Comparison of ENCODE assay signal across 8 cellular contexts in genomic region chr1:154943649-154944421, GRCh38. TPM values are rescaled to one million over a fixed set of nuclear protein-coding genes. Genes with fewer than 3 reads are reported as not detected.
A peak's percentile ranks its signal among the peaks of the same experiment; 100 is the strongest.
DNase-seq lines count a peak whose midpoint lies in the region; ATAC-seq, FAIRE-seq and TF ChIP-seq lines count a peak whose summit lies in the region.

No MANE protein-coding gene starts in this region.

- intact Hi-C loops in Caco-2 (cut with micrococcal nuclease; ENCODE audit: unreplicated experiment) (loop anchor here (2.0 kb wide), 1 partner anchor 37 kb away; no protein-coding TSS in a partner anchor), GM12878 (cut with micrococcal nuclease; ENCODE audit: unreplicated experiment) (no loop called here), aorta (cut with DNase I) (no loop called here)

- TF ChIP-seq EP300 in GM12878 (IDR thresholded peaks at IDR 0.05; ENCODE audit: borderline replicate concordance in 1 of 2, control insufficient read depth in 1 of 2, low read depth in 2 of 2, low read length in 2 of 2): no peak

- POLR2A ChIA-PET in Caco-2 (lab: Charles Lee): interaction anchor here (0.5 to 1.7 kb wide), 5 partner anchors 11 to 384 kb away, joined by 3 to 6 read pairs (median 3); partner anchors contain the start of gene PBXIP1
- POLR2A ChIA-PET in RWPE1 (lab: Yijun Ruan, JAX; ENCODE audit: low non-redundant PET): no interaction called here
- POLR2A ChIA-PET in GM12878 (lab: Charles Lee): interaction anchor here (0.6 to 3.4 kb wide), 12 partner anchors 8 to 1824 kb away, joined by 3 to 19 read pairs (median 4); partner anchors contain the start of genes PMVK, PYGO2, UBE2Q1 and ZBTB7B

- peak overlapping the region; percentile 98 for H3K9ac ChIP-seq in GM12878 (ENCODE audit: control insufficient read depth, insufficient read depth, low read length)
- H3K9ac ChIP-seq in subcutaneous abdominal adipose tissue (ENCODE audit: low read length in 5 of 5): peak overlapping the region; percentile 16 to 72 (median 52)

- H3K9me3 ChIP-seq in Caco-2 (no peaks in the 10 kb centered on the region), GM12878 (replicated peaks; ENCODE audit: control insufficient read depth, insufficient read depth, low read length) (no peaks in the 10 kb centered on the region; the same call in 2 of the 3 replicates), subcutaneous abdominal adipose tissue (ENCODE audit: control insufficient read depth in 5 of 5, low read length in 5 of 5) (no peaks in the 10 kb centered on the region), aorta (ENCODE audit: control insufficient read depth, low read length) (no peaks in the 10 kb centered on the region)

- SMC1A ChIA-PET in GM12878 (lab: Charles Lee; ENCODE audit: uncharacterized antibody, unreplicated experiment): interaction anchor here (0.7 to 2.1 kb wide), 14 partner anchors 15 to 464 kb away, joined by 3 to 8 read pairs (median 4); partner anchors contain the start of gene ADAM15

- TF ChIP-seq RAD21 in GM12878 (IDR thresholded peaks at IDR 0.05; ENCODE audit: insufficient read depth, low read depth, low read length): peak; percentile 71

- 1% methylated on average over 6 of the region's 6 CpGs for WGBS in GM12878 (ENCODE audit: insufficient coverage, insufficient replicate concordance, low lambda C conversion rate, missing lambda C conversion rate)
- 53 to 55% methylated on average over 6 of the region's 6 CpGs for WGBS in aorta, 2 donors

- H3K4me3 ChIP-seq in Caco-2 (ENCODE audit: low read depth, low read length) (no peak overlapping the region), GM12878 (peak overlapping the region; percentile 77), subcutaneous abdominal adipose tissue (ENCODE audit: low read depth in 1 of 5, low read length in 5 of 5) (no peak overlapping the region), aorta (ENCODE audit: low read length in 2 of 2) (no peak overlapping the region)

- CTCF ChIA-PET in Caco-2 (lab: Charles Lee) (interaction anchor here (0.6 to 1.4 kb wide), 9 partner anchors 8 to 245 kb away, joined by 3 to 12 read pairs (median 3); no protein-coding TSS in a partner anchor), RWPE1 (lab: Yijun Ruan, JAX) (interaction anchor here (0.5 to 1.3 kb wide), 12 partner anchors 18 to 888 kb away, joined by 3 to 8 read pairs (median 4); partner anchors contain the start of gene PYGO2), GM12878 (lab: Yijun Ruan, JAX) (interaction anchor here (0.5 to 2.2 kb wide), 21 partner anchors 18 to 317 kb away, joined by 3 to 16 read pairs (median 4); partner anchors contain the start of genes LENEP and PYGO2)

- H4K20me1 ChIP-seq in GM12878 (ENCODE audit: control insufficient read depth, insufficient read depth): no peaks in the 10 kb centered on the region

- H3K27ac ChIP-seq in RWPE1: peak overlapping the region; percentile 46
- peak overlapping the region; percentile 100 for H3K27ac ChIP-seq in GM12878 (ENCODE audit: control insufficient read depth, insufficient read depth)
- H3K27ac ChIP-seq in layer of hippocampus (ENCODE audit: low read depth, low read length): peak overlapping the region; percentile 57
- H3K27ac ChIP-seq in subcutaneous abdominal adipose tissue (ENCODE audit: low read depth, low read length): peak overlapping the region; percentile 74
- H3K27ac ChIP-seq in aorta (ENCODE audit: low read depth in 1 of 2, low read length in 2 of 2): no peak overlapping the region

- no peak overlapping the region for H3K27ac Mint-ChIP-seq in Caco-2 (ENCODE audit: unreplicated experiment)

- H3K4me1 Mint-ChIP-seq in Caco-2 (ENCODE audit: low read depth, unreplicated experiment): peaks cover 19% of the 10 kb centered on the region

- H3K4me3 Mint-ChIP-seq in Caco-2 (ENCODE audit: unreplicated experiment): no peak overlapping the region

- no peak overlapping the region for H2AFZ ChIP-seq in GM12878 (ENCODE audit: control insufficient read depth, low read depth, low read length)

- H3K9me3 Mint-ChIP-seq in Caco-2 (ENCODE audit: unreplicated experiment): no peaks in the 10 kb centered on the region

- peak in 1 of 2 experiments; percentile 65 for DNase-seq in Caco-2
- DNase-seq in RWPE1 (ENCODE audit: low spot score): peak; percentile 53
- DNase-seq in GM12878 (ENCODE audit: low read depth, low spot score): no peak
- DNase-seq in mesenteric fat pad (ENCODE audit: low spot score): no peak
- no peak for DNase-seq in aorta

- H3K36me3 ChIP-seq in Caco-2 (ENCODE audit: control insufficient read depth, insufficient read depth, low read length): no peaks in the 10 kb centered on the region
- peaks cover 3 to 6% of the 10 kb centered on the region in 2 experiments; a peak in 3 of 4 replicates for H3K36me3 ChIP-seq in GM12878 (ENCODE audit: control insufficient read depth in 2 of 2, insufficient read depth in 2 of 2, low read length in 1 of 2)
- peaks cover 0 to 36% (median 21%) of the 10 kb centered on the region in 5 donors for H3K36me3 ChIP-seq in subcutaneous abdominal adipose tissue (ENCODE audit: control insufficient read depth in 5 of 5, insufficient read depth in 5 of 5, low read length in 5 of 5)
- H3K36me3 ChIP-seq in aorta (ENCODE audit: control insufficient read depth in 1 of 2, insufficient read depth in 2 of 2, low read length in 1 of 2): no peaks in the 10 kb centered on the region

- TF ChIP-seq POLR2A in GM12878 (IDR thresholded peaks at IDR 0.05; ENCODE audit: low read depth, low read length): no peak

- ATAC-seq in HG02798 (IDR thresholded peaks at IDR 0.05; ENCODE audit: poor library complexity, unreplicated experiment) (peak; percentile 25), GM12878 (peak; percentile 37), aorta (ENCODE audit: low FRiP score) (no peak)

- no peaks in the 10 kb centered on the region for H3K27me3 Mint-ChIP-seq in Caco-2 (ENCODE audit: insufficient read depth, unreplicated experiment)

- H3K79me2 ChIP-seq in GM12878 (ENCODE audit: control insufficient read depth, insufficient read depth, low read length): peaks cover 37% of the 10 kb centered on the region

- FAIRE-seq in GM12878 (lab: Jason Lieb, UNC): no peak

- no peaks in the 10 kb centered on the region for H3K36me3 Mint-ChIP-seq in Caco-2 (ENCODE audit: insufficient read depth, unreplicated experiment)

- TF ChIP-seq CTCF in Caco-2 (IDR thresholded peaks at IDR 0.05; ENCODE audit: insufficient read depth in 1 of 2, low read depth in 1 of 2, low read length in 1 of 2, severe bottlenecking in 1 of 2, unreplicated experiment in 1 of 2): peak; percentile 85 to 86
- peak; percentile 88 for TF ChIP-seq CTCF in RWPE1 (conservative IDR thresholded peaks at IDR 0.05; ENCODE audit: low read depth)
- TF ChIP-seq CTCF in GM12878 (IDR thresholded peaks at IDR 0.05 in 2 of 3, conservative IDR thresholded peaks at IDR 0.05 in 1 of 3; ENCODE audit: control insufficient read depth in 2 of 3, extremely low read depth in 1 of 3, insufficient read depth in 1 of 3, low read depth in 3 of 3, low read length in 3 of 3): peak; percentile 88 to 90 (median 89)

- in situ Hi-C loops in GM12878 (cut with MboI): no loop called here

- BruUV-seq in Caco-2 (replicated peaks; lab: Mats Ljungman, UMichigan) (no TSS peak), GM12878 (replicated peaks; lab: Mats Ljungman, UMichigan) (no TSS peak)

- RAD21 ChIA-PET in GM12878 (lab: Charles Lee; ENCODE audit: unreplicated experiment): interaction anchor here (0.6 to 2.6 kb wide), 17 partner anchors 8 to 540 kb away, joined by 3 to 13 read pairs (median 4); partner anchors contain the start of genes PMVK, PYGO2 and SHC1

- H3K4me1 ChIP-seq in Caco-2 (peaks cover 13% of the 10 kb centered on the region), GM12878 (ENCODE audit: control insufficient read depth, insufficient read depth, low read length) (peaks cover 63% of the 10 kb centered on the region), subcutaneous abdominal adipose tissue (ENCODE audit: control insufficient read depth in 5 of 5, insufficient read depth in 5 of 5, low read length in 5 of 5) (peaks cover 21 to 67% (median 66%) of the 10 kb centered on the region in 5 donors), aorta (ENCODE audit: control insufficient read depth in 1 of 2, insufficient read depth in 2 of 2, low read length in 2 of 2) (no peaks in the 10 kb centered on the region)

- H3K27me3 ChIP-seq in Caco-2 (replicated peaks; ENCODE audit: control insufficient read depth, insufficient read depth, low read length) (no peaks in the 10 kb centered on the region), GM12878 (replicated peaks in 1 of 2; ENCODE audit: control insufficient read depth in 2 of 2, insufficient read depth in 2 of 2, low read length in 1 of 2) (no peaks in the 10 kb centered on the region), layer of hippocampus (ENCODE audit: control insufficient read depth, insufficient read depth, low read length) (no peaks in the 10 kb centered on the region), subcutaneous abdominal adipose tissue (ENCODE audit: control insufficient read depth in 5 of 5, insufficient read depth in 4 of 5, low read length in 5 of 5) (no peaks in the 10 kb centered on the region), aorta (ENCODE audit: control insufficient read depth in 1 of 2, insufficient read depth in 2 of 2, low read length in 1 of 2) (no peaks in the 10 kb centered on the region)

- peak overlapping the region; percentile 100 for H3K4me2 ChIP-seq in GM12878 (ENCODE audit: control insufficient read depth, insufficient read depth)

RNA-seq across cellular contexts. Expression of gene PMVK, which starts 7.3 kb away (rescaled TPM):
- 25.1 and 25.2 TPM in 2 replicates for total RNA-seq in Caco-2 (2022)
- 6.7 and 8.9 TPM in 2 replicates for total RNA-seq in GM12878 (2013; cell fraction: nucleolus; rRNA removed)
- total RNA-seq in GM12878 (2014; rRNA removed): 20.8 and 23.8 TPM in 2 replicates
- total RNA-seq in GM12878 (2014; rRNA removed; fragmentation: Illumina TruSeq; extraction: Trizol): 33.2 and 33.3 TPM in 2 replicates
- total RNA-seq in GM12878 (2021): 72.5 and 74.7 TPM in 2 replicates
- polyA plus RNA-seq in GM12878 (2011; ENCODE audit: low read depth): 26.9 TPM
- 42.8 and 65.7 TPM in 2 replicates for polyA plus RNA-seq in GM12878 (2011; rRNA removed)
- polyA plus RNA-seq in GM12878 (2011; cell fraction: cytosol; rRNA removed): 67.0 and 92.4 TPM in 2 replicates
- polyA plus RNA-seq in GM12878 (2011; cell fraction: nucleus; rRNA removed): 28.9 and 37.2 TPM in 2 replicates
- 61.9 and 67.4 TPM in 2 replicates for polyA plus RNA-seq in GM12878 (2012)
- polyA plus RNA-seq in GM12878 (2014; fragmentation: Illumina TruSeq; extraction: Trizol): 15.1 and 31.1 TPM in 2 replicates
- 10 to 100 TPM in 1 of 2 experiments, 1 to 10 TPM in 1; 6.0 to 28.8 TPM for polyA plus RNA-seq in GM12878 (2014; fragmentation: Nextera tagmentation; extraction: Ambion mirVana)
- polyA plus RNA-seq in GM12878 (2014; rRNA removed): 90.4 and 94.3 TPM in 2 replicates
- polyA plus RNA-seq in GM12878 (2016; fragmentation: Nextera tagmentation; extraction: Ambion mirVana): 100 to 1,000 TPM; 118 to 121 TPM
- 18.7 and 34.0 TPM in 2 replicates for polyA minus RNA-seq in GM12878 (2011; rRNA and poly(A)+ RNA removed)
- polyA minus RNA-seq in GM12878 (2011; cell fraction: cytosol; rRNA and poly(A)+ RNA removed): 16.2 and 16.8 TPM in 2 replicates
- polyA minus RNA-seq in GM12878 (2011; cell fraction: nucleus; rRNA and poly(A)+ RNA removed): 7.4 and 13.5 TPM in 2 replicates
- total RNA-seq in mesenteric fat pad: 31.2 TPM
- 10 to 100 TPM; 21.9 to 27.3 TPM for total RNA-seq in aorta
- 10 to 100 TPM; 40.4 to 52.7 TPM for polyA plus RNA-seq in aorta

RNA-seq across cellular contexts. Expression of gene PBXIP1, which starts 12.1 kb away (rescaled TPM):
- total RNA-seq in Caco-2 (2022) (24.0 and 24.6 TPM in 2 replicates), GM12878 (2014; rRNA removed) (25.6 and 26.8 TPM in 2 replicates), GM12878 (2014; rRNA removed; fragmentation: Illumina TruSeq; extraction: Trizol) (14.3 and 15.6 TPM in 2 replicates), GM12878 (2021) (21.1 and 24.6 TPM in 2 replicates), mesenteric fat pad (43.5 TPM), aorta (100 to 1,000 TPM; 106 to 119 TPM)
- total RNA-seq in GM12878 (2013; cell fraction: nucleolus; rRNA removed): 33.0 and 36.9 TPM in 2 replicates
- polyA plus RNA-seq in GM12878 (2011; ENCODE audit: low read depth): 23.3 TPM
- polyA plus RNA-seq in GM12878 (2011; rRNA removed) (15.0 and 20.9 TPM in 2 replicates), GM12878 (2014; fragmentation: Illumina TruSeq; extraction: Trizol) (8.0 and 15.2 TPM in 2 replicates), GM12878 (2014; fragmentation: Nextera tagmentation; extraction: Ambion mirVana) (1 to 10 TPM in 1 of 2 experiments, under 1 TPM in 1; 0.63 to 2.0 TPM), GM12878 (2014; rRNA removed) (22.4 and 22.9 TPM in 2 replicates), GM12878 (2016; fragmentation: Nextera tagmentation; extraction: Ambion mirVana) (10 to 100 TPM; 12.2 to 13.7 TPM), aorta (100 to 1,000 TPM in 1 of 2 donors, 10 to 100 TPM in 1; 95.3 to 169 TPM)
- 23.1 and 26.3 TPM in 2 replicates for polyA plus RNA-seq in GM12878 (2011; cell fraction: cytosol; rRNA removed)
- 37.4 and 41.6 TPM in 2 replicates for polyA plus RNA-seq in GM12878 (2011; cell fraction: nucleus; rRNA removed)
- polyA plus RNA-seq in GM12878 (2012): 36.8 and 37.1 TPM in 2 replicates
- 10.8 and 26.6 TPM in 2 replicates for polyA minus RNA-seq in GM12878 (2011; rRNA and poly(A)+ RNA removed)
- 7.4 and 8.3 TPM in 2 replicates for polyA minus RNA-seq in GM12878 (2011; cell fraction: cytosol; rRNA and poly(A)+ RNA removed)
- 6.5 and 10.7 TPM in 2 replicates for polyA minus RNA-seq in GM12878 (2011; cell fraction: nucleus; rRNA and poly(A)+ RNA removed)

RNA-seq across cellular contexts. Expression of gene PYGO2, which starts 17.7 kb away (rescaled TPM):
- total RNA-seq in Caco-2 (2022) (34.1 and 34.9 TPM in 2 replicates), GM12878 (2014; rRNA removed) (21.1 and 21.9 TPM in 2 replicates), GM12878 (2014; rRNA removed; fragmentation: Illumina TruSeq; extraction: Trizol) (12.4 and 12.9 TPM in 2 replicates), GM12878 (2021) (32.9 and 33.8 TPM in 2 replicates), mesenteric fat pad (22.2 TPM), aorta (10 to 100 TPM; 17.3 to 23.6 TPM)
- total RNA-seq in GM12878 (2013; cell fraction: nucleolus; rRNA removed): 21.0 and 21.3 TPM in 2 replicates
- 9.9 TPM for polyA plus RNA-seq in GM12878 (2011; ENCODE audit: low read depth)
- polyA plus RNA-seq in GM12878 (2011; rRNA removed) (14.4 and 22.8 TPM in 2 replicates), GM12878 (2014; fragmentation: Illumina TruSeq; extraction: Trizol) (19.8 and 24.2 TPM in 2 replicates), GM12878 (2014; fragmentation: Nextera tagmentation; extraction: Ambion mirVana) (1 to 10 TPM; 8.1 to 8.3 TPM), GM12878 (2014; rRNA removed) (27.8 and 30.0 TPM in 2 replicates), GM12878 (2016; fragmentation: Nextera tagmentation; extraction: Ambion mirVana) (10 to 100 TPM; 27.8 to 28.0 TPM), aorta (10 to 100 TPM; 11.6 to 16.6 TPM)
- 27.4 and 28.7 TPM in 2 replicates for polyA plus RNA-seq in GM12878 (2011; cell fraction: cytosol; rRNA removed)
- polyA plus RNA-seq in GM12878 (2011; cell fraction: nucleus; rRNA removed): 43.9 and 46.6 TPM in 2 replicates
- 17.7 and 19.5 TPM in 2 replicates for polyA plus RNA-seq in GM12878 (2012)
- polyA minus RNA-seq in GM12878 (2011; rRNA and poly(A)+ RNA removed): 12.5 and 20.0 TPM in 2 replicates
- 8.6 and 8.8 TPM in 2 replicates for polyA minus RNA-seq in GM12878 (2011; cell fraction: cytosol; rRNA and poly(A)+ RNA removed)
- 10.8 and 15.9 TPM in 2 replicates for polyA minus RNA-seq in GM12878 (2011; cell fraction: nucleus; rRNA and poly(A)+ RNA removed)

RNA-seq across cellular contexts. Expression of gene SHC1, which starts 26.7 kb away (rescaled TPM):
- 58.0 and 59.6 TPM in 2 replicates for total RNA-seq in Caco-2 (2022)
- total RNA-seq in GM12878 (2013; cell fraction: nucleolus; rRNA removed): 28.2 and 32.6 TPM in 2 replicates
- total RNA-seq in GM12878 (2014; rRNA removed): 22.2 and 24.7 TPM in 2 replicates
- 15.1 and 16.7 TPM in 2 replicates for total RNA-seq in GM12878 (2014; rRNA removed; fragmentation: Illumina TruSeq; extraction: Trizol)
- 36.5 and 38.3 TPM in 2 replicates for total RNA-seq in GM12878 (2021)
- polyA plus RNA-seq in GM12878 (2011; ENCODE audit: low read depth): 20.5 TPM
- polyA plus RNA-seq in GM12878 (2011; rRNA removed): 25.8 and 49.3 TPM in 2 replicates
- 43.4 and 48.7 TPM in 2 replicates for polyA plus RNA-seq in GM12878 (2011; cell fraction: cytosol; rRNA removed)
- 89.2 and 106 TPM in 2 replicates for polyA plus RNA-seq in GM12878 (2011; cell fraction: nucleus; rRNA removed)
- 21.0 and 29.9 TPM in 2 replicates for polyA plus RNA-seq in GM12878 (2012)
- 47.3 and 67.3 TPM in 2 replicates for polyA plus RNA-seq in GM12878 (2014; fragmentation: Illumina TruSeq; extraction: Trizol)
- 1 to 10 TPM; 2.6 to 3.7 TPM for polyA plus RNA-seq in GM12878 (2014; fragmentation: Nextera tagmentation; extraction: Ambion mirVana)
- polyA plus RNA-seq in GM12878 (2014; rRNA removed): 35.0 and 35.4 TPM in 2 replicates
- 10 to 100 TPM; 24.9 to 25.5 TPM for polyA plus RNA-seq in GM12878 (2016; fragmentation: Nextera tagmentation; extraction: Ambion mirVana)
- 35.0 and 41.1 TPM in 2 replicates for polyA minus RNA-seq in GM12878 (2011; rRNA and poly(A)+ RNA removed)
- 13.8 and 21.9 TPM in 2 replicates for polyA minus RNA-seq in GM12878 (2011; cell fraction: cytosol; rRNA and poly(A)+ RNA removed)
- polyA minus RNA-seq in GM12878 (2011; cell fraction: nucleus; rRNA and poly(A)+ RNA removed): 14.7 and 25.1 TPM in 2 replicates
- 199 TPM for total RNA-seq in mesenteric fat pad
- total RNA-seq in aorta: 100 to 1,000 TPM; 165 to 182 TPM
- polyA plus RNA-seq in aorta: 100 to 1,000 TPM in 1 of 2 donors, 10 to 100 TPM in 1; 39.1 to 179 TPM

RNA-seq across cellular contexts. Expression of gene CKS1B, which starts 30.6 kb away (rescaled TPM):
- total RNA-seq in Caco-2 (2022) (243 and 259 TPM in 2 replicates), GM12878 (2014; rRNA removed) (176 and 192 TPM in 2 replicates), GM12878 (2014; rRNA removed; fragmentation: Illumina TruSeq; extraction: Trizol) (168 and 170 TPM in 2 replicates), GM12878 (2021) (125 and 134 TPM in 2 replicates), mesenteric fat pad (41.2 TPM), aorta (10 to 100 TPM; 19.3 to 25.5 TPM)
- total RNA-seq in GM12878 (2013; cell fraction: nucleolus; rRNA removed): 19.6 and 23.8 TPM in 2 replicates
- 366 TPM for polyA plus RNA-seq in GM12878 (2011; ENCODE audit: low read depth)
- polyA plus RNA-seq in GM12878 (2011; rRNA removed) (534 and 543 TPM in 2 replicates), GM12878 (2014; fragmentation: Illumina TruSeq; extraction: Trizol) (316 and 394 TPM in 2 replicates), GM12878 (2014; fragmentation: Nextera tagmentation; extraction: Ambion mirVana) (100 to 1,000 TPM; 598 to 608 TPM), GM12878 (2014; rRNA removed) (214 and 229 TPM in 2 replicates), GM12878 (2016; fragmentation: Nextera tagmentation; extraction: Ambion mirVana) (100 to 1,000 TPM; 411 to 419 TPM), aorta (10 to 100 TPM; 38.9 to 58.9 TPM)
- 498 and 551 TPM in 2 replicates for polyA plus RNA-seq in GM12878 (2011; cell fraction: cytosol; rRNA removed)
- 223 and 288 TPM in 2 replicates for polyA plus RNA-seq in GM12878 (2011; cell fraction: nucleus; rRNA removed)
- polyA plus RNA-seq in GM12878 (2012): 190 and 203 TPM in 2 replicates
- 221 and 229 TPM in 2 replicates for polyA minus RNA-seq in GM12878 (2011; rRNA and poly(A)+ RNA removed)
- polyA minus RNA-seq in GM12878 (2011; cell fraction: cytosol; rRNA and poly(A)+ RNA removed): 41.8 and 54.5 TPM in 2 replicates
- polyA minus RNA-seq in GM12878 (2011; cell fraction: nucleus; rRNA and poly(A)+ RNA removed): 32.4 and 34.0 TPM in 2 replicates

Comparison
In these comparisons a context has a peak if more than half of its experiments do, and no peak if none do; other contexts are left out.
1. H3K27ac ChIP-seq: peak in RWPE1 (single experiment), GM12878 (single experiment), layer of hippocampus (single experiment) and subcutaneous abdominal adipose tissue (single experiment); none in aorta (0 of 2).
2. Peak in every context shown above with its lines, with median percentiles within 50 percentile points of each other: CTCF ChIP-seq.